ENCODE assay signal across 15 cellular contexts in the genomic region with DNA sequence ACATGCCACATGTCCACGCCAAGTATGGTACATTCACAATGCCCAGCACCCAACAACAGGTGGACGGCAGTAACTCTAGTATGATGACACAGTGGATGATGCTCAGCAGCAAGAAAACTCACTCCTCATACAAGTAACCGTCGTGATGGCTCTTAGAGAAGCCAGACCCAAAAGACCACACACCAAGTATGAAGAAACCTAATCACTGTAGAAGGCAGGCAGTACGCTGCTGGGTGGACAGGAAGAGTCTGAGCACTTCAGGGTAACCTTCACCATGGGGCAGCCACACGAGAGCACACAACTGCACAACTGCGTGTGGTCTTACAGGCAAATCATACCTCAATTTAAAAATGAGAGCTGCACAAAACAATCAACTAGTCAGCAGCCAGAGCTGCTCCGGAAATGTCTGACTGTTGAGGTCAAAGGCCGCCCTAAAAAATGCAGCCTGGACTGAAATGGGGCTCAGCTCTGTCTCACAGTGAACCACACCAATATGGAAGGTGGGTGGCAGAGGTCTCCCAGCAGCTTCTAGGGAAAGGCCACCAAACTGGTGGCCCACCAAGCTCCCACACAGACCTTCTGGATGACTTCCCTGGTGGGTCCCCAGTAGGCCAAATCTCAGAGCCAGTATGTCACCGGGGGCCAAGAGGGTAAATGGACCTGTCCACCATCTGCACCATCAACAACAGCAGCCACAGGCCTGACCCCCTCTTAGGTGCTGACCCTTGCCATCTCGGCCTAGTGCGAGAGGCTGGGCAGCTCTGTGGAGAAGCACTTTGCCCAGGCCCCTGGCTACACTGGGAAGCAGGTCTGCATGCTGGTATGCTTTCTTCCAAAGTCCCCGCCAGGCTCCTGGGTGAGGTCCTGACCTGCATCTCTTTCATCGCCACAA. TPM values are rescaled to one million over a fixed set of nuclear protein-coding genes. Genes with fewer than 3 reads are reported as not detected.
DNase-seq lines count a peak whose midpoint lies in the region; ATAC-seq and TF ChIP-seq lines count a peak whose summit lies in the region.
"Had no signal": no experiment of that assay in that cellular context is flagged by ENCODE, and none has a peak within 500 bp of the region (broad histone marks: within the 10 kb centered on the region; RNA-seq: fewer than 3 reads in every experiment).

No MANE protein-coding gene starts in this region.

- intact Hi-C loops in Panc1 (cut with micrococcal nuclease; ENCODE audit: unreplicated experiment) = no loop called here

- peaks cover 53 to 100% (median 78%) of the 10 kb centered on the region in 11 experiments for H4K20me1 ChIP-seq in BLaER1 treated with 17β-estradiol and CSF1 and Interleukin-3, amounts not matched to agents 10 nM and 100 nM

- H3K9ac ChIP-seq in BLaER1 treated with 17β-estradiol and CSF1 and Interleukin-3, amounts not matched to agents 10 nM and 100 nM = no peak overlapping the region

- no peak overlapping the region for H3K4me3 ChIP-seq in BLaER1 treated with 17β-estradiol and CSF1 and Interleukin-3, amounts not matched to agents 10 nM and 100 nM
- H3K4me3 ChIP-seq in Panc1 (ENCODE audit: low read depth in 2 of 2, low read length in 2 of 2) = no peak overlapping the region
- H3K4me3 ChIP-seq in fibroblast of mammary gland (ENCODE audit: control insufficient read depth, low read depth, low read length) = no peak overlapping the region
- H3K4me3 ChIP-seq in neutrophil (ENCODE audit: low read depth in 1 of 2, low read length in 1 of 2) = no peak overlapping the region
- H3K4me3 ChIP-seq: body of pancreas, PC-9, testis had no signal

- peak overlapping the region in 3 of 11 experiments; percentile 2 to 68 (median 15); a peak in 2 of 22 replicates for H3K27ac ChIP-seq in BLaER1 treated with 17β-estradiol and CSF1 and Interleukin-3, amounts not matched to agents 10 nM and 100 nM
- H3K27ac ChIP-seq in Panc1 (ENCODE audit: low read length) (no peak overlapping the region), neutrophil (peak overlapping the region; percentile 44)
- H3K27ac ChIP-seq: foreskin keratinocyte, PC-9, testis had no signal

- H3K4me1 ChIP-seq in BLaER1 treated with 17β-estradiol and CSF1 and Interleukin-3, amounts not matched to agents 10 nM and 100 nM = peaks cover 78 to 92% (median 85%) of the 10 kb centered on the region in 10 experiments
- H3K4me1 ChIP-seq in Panc1 (ENCODE audit: control insufficient read depth, insufficient read depth, low read length) (no peaks in the 10 kb centered on the region), neutrophil (ENCODE audit: control insufficient read depth in 1 of 2, insufficient read depth in 1 of 2, low read depth in 1 of 2, low read length in 1 of 2) (peaks cover 45 to 50% of the 10 kb centered on the region in 2 experiments)

- TF ChIP-seq CTCF in Panc1 (IDR thresholded peaks at IDR 0.05) (no peak), fibroblast of mammary gland (conservative IDR thresholded peaks at IDR 0.05; ENCODE audit: control insufficient read depth, insufficient read depth, low read depth, low read length) (no peak), neutrophil (IDR thresholded peaks at IDR 0.05) (no peak)

- CTCF ChIA-PET in Panc1 (lab: Charles Lee) = no interaction called here

- peaks cover 0 to 12% (median under 1%) of the 10 kb centered on the region in 11 experiments; a peak in 4 of 22 replicates for H3K9me3 ChIP-seq in BLaER1 treated with 17β-estradiol and CSF1 and Interleukin-3, amounts not matched to agents 10 nM and 100 nM (replicated peaks in 1 of 11)
- H3K9me3 ChIP-seq in Panc1 (ENCODE audit: control insufficient read depth, insufficient read depth, low read depth, low read length) (no peaks in the 10 kb centered on the region), neutrophil (no peaks in the 10 kb centered on the region)
- H3K9me3 ChIP-seq: body of pancreas, testis had no signal

- no peaks in the 10 kb centered on the region for H3K27me3 ChIP-seq in BLaER1 treated with 17β-estradiol and CSF1 and Interleukin-3, amounts not matched to agents 10 nM and 100 nM
- H3K27me3 ChIP-seq in Panc1 (ENCODE audit: control insufficient read depth, insufficient read depth, low read length) (no peaks in the 10 kb centered on the region), neutrophil (no peaks in the 10 kb centered on the region)
- H3K27me3 ChIP-seq: body of pancreas, foreskin keratinocyte, testis had no signal

- POLR2A ChIA-PET in Panc1 (lab: Charles Lee) = no interaction called here

- peaks cover 0 to 28% (median 7%) of the 10 kb centered on the region in 11 experiments; a peak in 7 of 22 replicates for H3K36me3 ChIP-seq in BLaER1 treated with 17β-estradiol and CSF1 and Interleukin-3, amounts not matched to agents 10 nM and 100 nM
- no peaks in the 10 kb centered on the region for H3K36me3 ChIP-seq in Panc1 (ENCODE audit: control insufficient read depth, insufficient read depth, low read length)
- H3K36me3 ChIP-seq in neutrophil = peaks cover 6% of the 10 kb centered on the region

- peak overlapping the region in 8 of 11 experiments; percentile 42 to 79 (median 71); a peak in 14 of 22 replicates for H3K4me2 ChIP-seq in BLaER1 treated with 17β-estradiol and CSF1 and Interleukin-3, amounts not matched to agents 10 nM and 100 nM
- H3K4me2 ChIP-seq: PC-9 had no signal

- DNase-seq in Panc1 (ENCODE audit: low read depth, low spot score) (no peak), fibroblast of mammary gland (ENCODE audit: low read depth) (peak; percentile 27), OCI-M2 (lab: John Stamatoyannopoulos, UW; ENCODE audit: unreplicated experiment) (no peak), DMS153 (lab: John Stamatoyannopoulos, UW) (no peak)
- DNase-seq: activated CD8-positive, alpha-beta memory T cell treated with anti-CD3 and anti-CD28 coated beads, Interleukin-2, amount 50 U/mL, for 48 hours; foreskin keratinocyte; KG1; left cardiac atrium; testis had no signal

- BruUV-seq in Panc1 (replicated peaks; lab: Mats Ljungman, UMichigan) = no TSS peak

- 0 out of 2 replicates have a peak, but pooled peaks have one; percentile 21 for ATAC-seq in Panc1
- no peak for ATAC-seq in HG03565 (IDR thresholded peaks at IDR 0.05; ENCODE audit: unreplicated experiment)
- ATAC-seq in activated CD4-positive, CD25-positive, alpha-beta regulatory T cell treated with anti-CD3 and anti-CD28 coated beads, Interleukin-2, amount 50 U/mL, for 24 hours = no peak
- ATAC-seq: body of pancreas had no signal

- in situ Hi-C loops in Panc1 (cut with HindIII; ENCODE audit: low pct_unique_long_range_greater_than_20kb, low sequenced_read_pairs) = no loop called here

RNA-seq across cellular contexts. Expression of a gene that starts 17.8 kb away (rescaled TPM):
- total RNA-seq in Panc1 (2021; ENCODE audit: unreplicated experiment) = 17.3 TPM
- 20.0 TPM for polyA plus RNA-seq in Panc1 (2012; ENCODE audit: insufficient read length)
